22 cellular contexts compared by ENCODE assay signal in genomic region chr2:52238782-52239181, GRCh38.
"Had no signal": no experiment of that assay in that cellular context is flagged by ENCODE, and none has a peak within 500 bp of the region (broad histone marks: within the 10 kb centered on the region; RNA-seq: fewer than 3 reads in every experiment).

No MANE protein-coding gene starts in this region.

- H3K27ac ChIP-seq: ascending aorta, esophagus muscularis mucosa, parathyroid adenoma, right lobe of liver had no signal

- H3K36me3 Mint-ChIP-seq: mesothelial cell of epicardium; natural killer cell treated with Interleukin-12 subunit alpha and Interleukin-12 subunit beta and Interleukin-15 and Interleukin-18, amount 100 ng/mL, for 72 hours had no signal

- H3K27ac Mint-ChIP-seq: dendritic cell treated with granulocyte-macrophage colony-stimulating factor and Interleukin-4, amounts not matched to agents 40 ng/mL and 50 ng/mL, for 4 days; mesothelial cell of epicardium; natural killer cell treated with Interleukin-12 subunit alpha and Interleukin-12 subunit beta and Interleukin-15 and Interleukin-18, amount 100 ng/mL, for 72 hours; stimulated activated naive CD8-positive, alpha-beta T cell treated with anti-CD3 and anti-CD28 coated beads, Interleukin-15, amount 100 ng/mL, for 72 hours had no signal

- DNase-seq: activated CD4-positive, alpha-beta T cell treated with anti-CD3 and anti-CD28 coated beads, Interleukin-2, amount 50 U/mL, for 1 hour; activated CD4-positive, CD25-positive, alpha-beta regulatory T cell treated with anti-CD3 and anti-CD28 coated beads, Interleukin-2, amount 50 U/mL, for 72 hours; activated CD8-positive, alpha-beta memory T cell treated with anti-CD3 and anti-CD28 coated beads, Interleukin-2, amount 50 U/mL, for 4 hours; activated effector memory CD4-positive, alpha-beta T cell treated with Interleukin-2 at 50 U/mL for 16 hours; activated naive CD4-positive, alpha-beta T cell treated with anti-CD3 and anti-CD28 coated beads, Interleukin-2, amount 50 U/mL, for 16 hours; activated T-cell treated with anti-CD3 and anti-CD28 coated beads, Interleukin-2, amount 50 U/mL, for 4 hours; effector CD8-positive, alpha-beta T cell; islet precursor cell; right lobe of liver; small intestine; stimulated activated CD4-positive, alpha-beta T cell treated with anti-CD3 and anti-CD28 coated beads, Interleukin-15, amount 100 ng/mL, for 24 hours; stimulated activated CD4-positive, alpha-beta T cell treated with anti-CD3 and anti-CD28 coated beads, Interleukin-2, amount 100 ng/mL, for 48 hours; stimulated activated naive CD8-positive, alpha-beta T cell treated with anti-CD3 and anti-CD28 coated beads, Interleukin-15, amount 100 ng/mL, for 72 hours; T1000; trophoblast cell had no signal

- H3K27me3 ChIP-seq: ascending aorta, esophagus muscularis mucosa, right lobe of liver had no signal

- H3K4me3 ChIP-seq: ascending aorta, esophagus muscularis mucosa, lung, right lobe of liver had no signal

- H3K4me1 ChIP-seq: ascending aorta, esophagus muscularis mucosa, parathyroid adenoma, right lobe of liver had no signal

- H3K36me3 ChIP-seq: ascending aorta, esophagus muscularis mucosa, right lobe of liver had no signal

- H3K79me2 ChIP-seq: parathyroid adenoma had no signal

- H3K9me3 ChIP-seq: ascending aorta, esophagus muscularis mucosa, right lobe of liver had no signal

- H3K27me3 Mint-ChIP-seq: dendritic cell treated with granulocyte-macrophage colony-stimulating factor and Interleukin-4, amounts not matched to agents 40 ng/mL and 50 ng/mL, for 4 days; natural killer cell treated with Interleukin-12 subunit alpha and Interleukin-12 subunit beta and Interleukin-15 and Interleukin-18, amount 100 ng/mL, for 72 hours; stimulated activated naive CD8-positive, alpha-beta T cell treated with anti-CD3 and anti-CD28 coated beads, Interleukin-15, amount 100 ng/mL, for 72 hours had no signal

- H2AFZ ChIP-seq: parathyroid adenoma had no signal

- H3K4me3 Mint-ChIP-seq: activated T-cell treated with anti-CD3 and anti-CD28 coated beads, Interleukin-2, amount 50 U/mL, for 4 hours; dendritic cell treated with granulocyte-macrophage colony-stimulating factor and Interleukin-4, amounts not matched to agents 40 ng/mL and 50 ng/mL, for 4 days; mesothelial cell of epicardium; natural killer cell treated with Interleukin-12 subunit alpha and Interleukin-12 subunit beta and Interleukin-15 and Interleukin-18, amount 100 ng/mL, for 72 hours; stimulated activated naive CD8-positive, alpha-beta T cell treated with anti-CD3 and anti-CD28 coated beads, Interleukin-15, amount 100 ng/mL, for 72 hours had no signal

- H3K4me1 Mint-ChIP-seq: mesothelial cell of epicardium; stimulated activated naive CD8-positive, alpha-beta T cell treated with anti-CD3 and anti-CD28 coated beads, Interleukin-15, amount 100 ng/mL, for 72 hours had no signal

- H3K9ac ChIP-seq: parathyroid adenoma had no signal
